ENCODE assay signal across 8 cellular contexts in the genomic region with DNA sequence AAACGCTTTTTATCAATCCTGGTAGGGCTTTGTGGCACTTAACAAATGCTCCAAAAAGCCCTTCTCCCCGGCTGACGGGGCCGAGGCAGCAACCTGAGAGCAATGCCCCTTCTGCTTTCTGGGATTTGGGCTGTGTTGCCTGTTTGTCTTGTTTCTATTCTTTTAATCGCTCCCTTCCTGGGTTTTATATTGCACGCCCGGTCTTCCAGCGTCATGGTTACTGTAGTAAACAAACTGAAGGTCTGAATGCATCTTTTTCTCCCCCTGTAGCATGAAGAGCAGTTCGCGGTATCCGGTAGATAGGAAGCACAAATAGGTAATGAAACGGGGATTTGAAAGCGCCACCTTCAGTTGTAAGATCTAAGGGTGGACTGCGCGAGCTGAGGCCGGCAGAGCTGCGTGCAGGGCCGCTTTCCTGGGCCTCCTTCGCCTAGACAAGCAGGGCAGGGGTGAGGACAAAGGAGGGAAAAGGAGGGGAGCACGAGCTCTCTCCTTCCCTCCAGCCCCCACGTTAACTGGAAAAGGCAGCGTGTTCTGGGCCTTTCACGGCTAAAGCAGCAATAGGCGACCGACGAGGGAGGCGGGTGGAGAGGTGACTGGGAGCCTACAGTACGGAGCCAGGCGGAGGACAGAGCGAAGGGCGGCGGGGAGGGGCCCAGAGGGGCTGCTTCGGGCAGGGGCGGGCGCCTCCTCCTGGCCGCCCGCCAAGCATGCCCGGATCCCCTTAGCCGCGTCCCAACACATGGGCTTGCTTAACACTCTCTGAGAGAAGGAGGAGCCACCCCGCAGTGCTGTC. TPM values are rescaled to one million over a fixed set of nuclear protein-coding genes. Genes with fewer than 3 reads are reported as not detected.
A peak's percentile ranks its signal among the peaks of the same experiment; 100 is the strongest.
DNase-seq lines count a peak whose midpoint lies in the region; ATAC-seq and TF ChIP-seq lines count a peak whose summit lies in the region.

No MANE protein-coding gene starts in this region.

- H3K27me3 ChIP-seq in Caco-2 (replicated peaks; ENCODE audit: control insufficient read depth, insufficient read depth, low read length): no peaks in the 10 kb centered on the region
- no peaks in the 10 kb centered on the region for H3K27me3 ChIP-seq in SJSA1 (replicated peaks)
- no peaks in the 10 kb centered on the region for H3K27me3 ChIP-seq in dorsolateral prefrontal cortex
- H3K27me3 ChIP-seq in right lobe of liver: no peaks in the 10 kb centered on the region

- H3K27ac ChIP-seq in SJSA1 (peak overlapping the region; percentile 8; the same call in 1 of the 2 replicates), dorsolateral prefrontal cortex (peak overlapping the region in 58 of 59 donors; percentile 10 to 85 (median 70)), right lobe of liver (peak overlapping the region; percentile 2 to 71 (median 44))

- H3K4me1 ChIP-seq in Caco-2 (no peaks in the 10 kb centered on the region), SJSA1 (replicated peaks) (peaks cover 21% of the 10 kb centered on the region), right lobe of liver (peaks cover 0 to 6% (median 0%) of the 10 kb centered on the region in 4 donors)

- CTCF ChIA-PET in Caco-2 (lab: Charles Lee): interaction anchor here (0.7 to 2.0 kb wide), 3 partner anchors 32 to 190 kb away, joined by 3 to 11 read pairs (median 4); no protein-coding TSS in a partner anchor

- H3K4me3 Mint-ChIP-seq in Caco-2 (ENCODE audit: unreplicated experiment): peak overlapping the region; percentile 80

- H3K27ac Mint-ChIP-seq in Caco-2 (ENCODE audit: unreplicated experiment): peak overlapping the region; percentile 58

- peak overlapping the region; percentile 44 for H3K4me3 ChIP-seq in Caco-2 (ENCODE audit: low read depth, low read length)
- H3K4me3 ChIP-seq in SJSA1: no peak overlapping the region
- H3K4me3 ChIP-seq in dorsolateral prefrontal cortex: peak overlapping the region; percentile 30 to 73 (median 54)
- peak overlapping the region; percentile 11 to 42 (median 34) for H3K4me3 ChIP-seq in right lobe of liver

- H3K4me1 Mint-ChIP-seq in Caco-2 (ENCODE audit: low read depth, unreplicated experiment): peaks cover 7% of the 10 kb centered on the region

- H3K9me3 ChIP-seq in Caco-2 (no peaks in the 10 kb centered on the region), SJSA1 (replicated peaks) (no peaks in the 10 kb centered on the region), right lobe of liver (no peaks in the 10 kb centered on the region)

- H3K36me3 ChIP-seq in Caco-2 (ENCODE audit: control insufficient read depth, insufficient read depth, low read length): no peaks in the 10 kb centered on the region
- H3K36me3 ChIP-seq in SJSA1: no peaks in the 10 kb centered on the region
- no peaks in the 10 kb centered on the region for H3K36me3 ChIP-seq in right lobe of liver

- ATAC-seq in GM19395 (IDR thresholded peaks at IDR 0.05; ENCODE audit: unreplicated experiment) (peak; percentile 88), right lobe of liver (peak; percentile 76 to 88 (median 80))

- no peaks in the 10 kb centered on the region for H3K36me3 Mint-ChIP-seq in Caco-2 (ENCODE audit: insufficient read depth, unreplicated experiment)

- TF ChIP-seq CTCF in Caco-2 (IDR thresholded peaks at IDR 0.05; ENCODE audit: insufficient read depth in 1 of 2, low read depth in 1 of 2, low read length in 1 of 2, severe bottlenecking in 1 of 2, unreplicated experiment in 1 of 2) (peak; percentile 10 to 61), dorsolateral prefrontal cortex (IDR thresholded peaks at IDR 0.05 in 54 of 56, conservative IDR thresholded peaks at IDR 0.05 in 2 of 56; ENCODE audit: low read depth in 1 of 56, partially characterized antibody in 56 of 56) (peak in 20 of 56 donors; percentile 7 to 41 (median 22)), right lobe of liver (IDR thresholded peaks at IDR 0.05) (no peak)

- 1% methylated on average over 23 of the region's 41 CpGs for WGBS in right lobe of liver (ENCODE audit: insufficient coverage, low coverage, low lambda C conversion rate, missing lambda C conversion rate)

- BruUV-seq in Caco-2 (replicated peaks; lab: Mats Ljungman, UMichigan): no TSS peak

- POLR2A ChIA-PET in Caco-2 (lab: Charles Lee): no interaction called here

- TF ChIP-seq POLR2A in right lobe of liver (IDR thresholded peaks at IDR 0.05): no peak

- intact Hi-C loops in Caco-2 (cut with micrococcal nuclease; ENCODE audit: unreplicated experiment) (loop anchor here (1.0 kb wide), 1 partner anchor 190 kb away; no protein-coding TSS in a partner anchor), dorsolateral prefrontal cortex (cut with DNase I) (no loop called here), right lobe of liver (cut with DNase I) (no loop called here)

- H3K9me3 Mint-ChIP-seq in Caco-2 (ENCODE audit: unreplicated experiment): no peaks in the 10 kb centered on the region

- DNase-seq in Caco-2 (peak; percentile 53 to 62), HK-2 (ENCODE audit: unreplicated experiment) (peak; percentile 26), SJSA1 (ENCODE audit: low read depth in 1 of 2, low spot score in 2 of 2) (peak in 1 of 2 experiments; percentile 27), dorsolateral prefrontal cortex (peak in 7 of 10 donors; percentile 28 to 65 (median 49)), right lobe of liver (peak; percentile 50 to 60 (median 59))
- DNase-seq in stimulated activated CD4-positive, alpha-beta T cell treated with anti-CD3 and anti-CD28 coated beads, Interleukin-4, amount 100 ng/mL, for 48 hours (ENCODE audit: low read depth in 2 of 2): peak; percentile 26 to 31
- no peak for DNase-seq in central memory CD4-positive, alpha-beta T cell

- H3K27me3 Mint-ChIP-seq in Caco-2 (ENCODE audit: insufficient read depth, unreplicated experiment): no peaks in the 10 kb centered on the region

RNA-seq across cellular contexts. Expression of gene ZNF366, which starts 49.3 kb away (rescaled TPM):
- total RNA-seq in Caco-2 (2022) (not detected in 2 replicates), dorsolateral prefrontal cortex (10 to 100 TPM in 1 of 120 experiments, 1 to 10 TPM in 118, under 1 TPM in 1; 0.42 to 10.1 (median 3.9) TPM), right lobe of liver (1 to 10 TPM in 3 of 6 experiments, under 1 TPM in 3; 0.77 to 2.3 (median 1.2) TPM)
- total RNA-seq in SJSA1 (2014; rRNA removed; shearing (Covaris generic)): not detected in 2 replicates

Comparison
In these comparisons a context has a peak if more than half of its experiments do, and no peak if none do; other contexts are left out.
1. CTCF ChIP-seq: peak in Caco-2 (2 of 2); none in right lobe of liver (0 of 4).
2. H3K27ac ChIP-seq: peak in every context shown above with its lines; median percentile 70 in dorsolateral prefrontal cortex; 44 in right lobe of liver; 8 in SJSA1.